In genomic region chr7:70793060-70793459, GRCh38 we compare ENCODE assay signal across 21 cellular contexts.
"Had no signal": no experiment of that assay in that cellular context is flagged by ENCODE, and none has a peak within 500 bp of the region (broad histone marks: within the 10 kb centered on the region; RNA-seq: fewer than 3 reads in every experiment).

No MANE protein-coding gene starts in this region.

- H3K4me1 Mint-ChIP-seq: IgD-negative memory B cell had no signal

- H3K27ac ChIP-seq: KMS-11 had no signal

- DNase-seq: Kasumi-1, MM.1S, NCI-H1092 treated with DMSO at 0.1 percent for 48 hours, NCI-H1436, NCI-H187, NCI-H2029, NCI-H2081 treated with DMSO at 0.1 percent for 48 hours, NCI-H2171, NCI-H226, NCI-H446, NCI-H510A, NCI-H524 treated with DMSO at 0.1 percent for 48 hours, NCI-H774, RPMI8226, SHP77, SK-N-SH, SW 1271 had no signal

- H3K4me3 Mint-ChIP-seq: IgD-negative memory B cell had no signal

- FAIRE-seq: K562, RCC 7860 had no signal

- H3K4me3 ChIP-seq: K562 had no signal

- H3K9me2 ChIP-seq: SK-N-SH had no signal

- H3K27ac Mint-ChIP-seq: IgD-negative memory B cell had no signal

- H3K9ac ChIP-seq: KMS-11, SK-N-SH had no signal

- H3K9me3 ChIP-seq: SK-N-SH had no signal

- ATAC-seq: K562 had no signal

- H3K27me3 Mint-ChIP-seq: IgD-negative memory B cell had no signal

- H3K4me2 ChIP-seq: KMS-11, SK-N-SH had no signal
